Comparison of ENCODE assay signal across 1 cellular context in the genomic region with DNA sequence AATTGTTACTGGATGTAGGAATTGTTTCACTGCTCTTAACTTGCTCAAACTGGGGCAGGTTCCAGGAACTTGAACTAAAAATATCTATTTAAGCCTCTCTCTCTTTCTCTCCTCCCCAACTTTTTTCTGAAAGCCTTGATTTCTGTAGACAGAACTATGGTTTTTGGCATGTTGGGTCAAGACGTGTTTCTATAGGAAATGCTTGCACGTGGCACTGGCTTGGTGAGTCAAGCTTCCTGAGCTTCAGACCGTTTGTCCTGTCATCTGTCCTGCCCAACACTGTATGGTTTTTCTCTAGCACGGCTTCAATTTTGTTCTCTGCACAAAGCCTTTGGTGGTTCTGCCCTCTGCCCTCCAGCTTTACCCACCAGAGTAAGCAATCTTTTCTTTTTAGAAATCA.
TF ChIP-seq lines count a peak whose summit lies in the region.

No MANE protein-coding gene starts in this region.

TF ChIP-seq in WTC11, 78 proteins besides CTCF, POLR2A, EP300 and RAD21 (continued from another document):
- TF ChIP-seq, protein P1, sequence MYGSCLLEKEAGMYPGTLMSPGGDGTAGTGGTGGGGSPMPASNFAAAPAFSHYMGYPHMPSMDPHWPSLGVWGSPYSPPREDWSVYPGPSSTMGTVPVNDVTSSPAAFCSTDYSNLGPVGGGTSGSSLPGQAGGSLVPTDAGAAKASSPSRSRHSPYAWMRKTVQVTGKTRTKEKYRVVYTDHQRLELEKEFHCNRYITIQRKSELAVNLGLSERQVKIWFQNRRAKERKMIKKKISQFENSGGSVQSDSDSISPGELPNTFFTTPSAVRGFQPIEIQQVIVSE (CRISPR knock-in tag; IDR thresholded peaks at IDR 0.05; ENCODE audit: borderline replicate concordance), result no peak
- TF ChIP-seq, protein P2, sequence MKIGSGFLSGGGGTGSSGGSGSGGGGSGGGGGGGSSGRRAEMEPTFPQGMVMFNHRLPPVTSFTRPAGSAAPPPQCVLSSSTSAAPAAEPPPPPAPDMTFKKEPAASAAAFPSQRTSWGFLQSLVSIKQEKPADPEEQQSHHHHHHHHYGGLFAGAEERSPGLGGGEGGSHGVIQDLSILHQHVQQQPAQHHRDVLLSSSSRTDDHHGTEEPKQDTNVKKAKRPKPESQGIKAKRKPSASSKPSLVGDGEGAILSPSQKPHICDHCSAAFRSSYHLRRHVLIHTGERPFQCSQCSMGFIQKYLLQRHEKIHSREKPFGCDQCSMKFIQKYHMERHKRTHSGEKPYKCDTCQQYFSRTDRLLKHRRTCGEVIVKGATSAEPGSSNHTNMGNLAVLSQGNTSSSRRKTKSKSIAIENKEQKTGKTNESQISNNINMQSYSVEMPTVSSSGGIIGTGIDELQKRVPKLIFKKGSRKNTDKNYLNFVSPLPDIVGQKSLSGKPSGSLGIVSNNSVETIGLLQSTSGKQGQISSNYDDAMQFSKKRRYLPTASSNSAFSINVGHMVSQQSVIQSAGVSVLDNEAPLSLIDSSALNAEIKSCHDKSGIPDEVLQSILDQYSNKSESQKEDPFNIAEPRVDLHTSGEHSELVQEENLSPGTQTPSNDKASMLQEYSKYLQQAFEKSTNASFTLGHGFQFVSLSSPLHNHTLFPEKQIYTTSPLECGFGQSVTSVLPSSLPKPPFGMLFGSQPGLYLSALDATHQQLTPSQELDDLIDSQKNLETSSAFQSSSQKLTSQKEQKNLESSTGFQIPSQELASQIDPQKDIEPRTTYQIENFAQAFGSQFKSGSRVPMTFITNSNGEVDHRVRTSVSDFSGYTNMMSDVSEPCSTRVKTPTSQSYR (CRISPR knock-in tag; IDR thresholded peaks at IDR 0.05), result no peak
- TF ChIP-seq TEAD4 (CRISPR knock-in tag; IDR thresholded peaks at IDR 0.05), result no peak
- TF ChIP-seq, protein P3, sequence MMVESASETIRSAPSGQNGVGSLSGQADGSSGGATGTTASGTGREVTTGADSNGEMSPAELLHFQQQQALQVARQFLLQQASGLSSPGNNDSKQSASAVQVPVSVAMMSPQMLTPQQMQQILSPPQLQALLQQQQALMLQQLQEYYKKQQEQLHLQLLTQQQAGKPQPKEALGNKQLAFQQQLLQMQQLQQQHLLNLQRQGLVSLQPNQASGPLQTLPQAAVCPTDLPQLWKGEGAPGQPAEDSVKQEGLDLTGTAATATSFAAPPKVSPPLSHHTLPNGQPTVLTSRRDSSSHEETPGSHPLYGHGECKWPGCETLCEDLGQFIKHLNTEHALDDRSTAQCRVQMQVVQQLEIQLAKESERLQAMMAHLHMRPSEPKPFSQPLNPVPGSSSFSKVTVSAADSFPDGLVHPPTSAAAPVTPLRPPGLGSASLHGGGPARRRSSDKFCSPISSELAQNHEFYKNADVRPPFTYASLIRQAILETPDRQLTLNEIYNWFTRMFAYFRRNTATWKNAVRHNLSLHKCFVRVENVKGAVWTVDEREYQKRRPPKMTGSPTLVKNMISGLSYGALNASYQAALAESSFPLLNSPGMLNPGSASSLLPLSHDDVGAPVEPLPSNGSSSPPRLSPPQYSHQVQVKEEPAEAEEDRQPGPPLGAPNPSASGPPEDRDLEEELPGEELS (CRISPR knock-in tag; IDR thresholded peaks at IDR 0.05), result no peak
- no peak for TF ChIP-seq CBFB (CRISPR knock-in tag; IDR thresholded peaks at IDR 0.05; ENCODE audit: low read depth)
- TF ChIP-seq NFATC4 (CRISPR knock-in tag; IDR thresholded peaks at IDR 0.05), result no peak
- no peak for TF ChIP-seq TEAD1 (CRISPR knock-in tag; IDR thresholded peaks at IDR 0.05)
- TF ChIP-seq, protein P4, sequence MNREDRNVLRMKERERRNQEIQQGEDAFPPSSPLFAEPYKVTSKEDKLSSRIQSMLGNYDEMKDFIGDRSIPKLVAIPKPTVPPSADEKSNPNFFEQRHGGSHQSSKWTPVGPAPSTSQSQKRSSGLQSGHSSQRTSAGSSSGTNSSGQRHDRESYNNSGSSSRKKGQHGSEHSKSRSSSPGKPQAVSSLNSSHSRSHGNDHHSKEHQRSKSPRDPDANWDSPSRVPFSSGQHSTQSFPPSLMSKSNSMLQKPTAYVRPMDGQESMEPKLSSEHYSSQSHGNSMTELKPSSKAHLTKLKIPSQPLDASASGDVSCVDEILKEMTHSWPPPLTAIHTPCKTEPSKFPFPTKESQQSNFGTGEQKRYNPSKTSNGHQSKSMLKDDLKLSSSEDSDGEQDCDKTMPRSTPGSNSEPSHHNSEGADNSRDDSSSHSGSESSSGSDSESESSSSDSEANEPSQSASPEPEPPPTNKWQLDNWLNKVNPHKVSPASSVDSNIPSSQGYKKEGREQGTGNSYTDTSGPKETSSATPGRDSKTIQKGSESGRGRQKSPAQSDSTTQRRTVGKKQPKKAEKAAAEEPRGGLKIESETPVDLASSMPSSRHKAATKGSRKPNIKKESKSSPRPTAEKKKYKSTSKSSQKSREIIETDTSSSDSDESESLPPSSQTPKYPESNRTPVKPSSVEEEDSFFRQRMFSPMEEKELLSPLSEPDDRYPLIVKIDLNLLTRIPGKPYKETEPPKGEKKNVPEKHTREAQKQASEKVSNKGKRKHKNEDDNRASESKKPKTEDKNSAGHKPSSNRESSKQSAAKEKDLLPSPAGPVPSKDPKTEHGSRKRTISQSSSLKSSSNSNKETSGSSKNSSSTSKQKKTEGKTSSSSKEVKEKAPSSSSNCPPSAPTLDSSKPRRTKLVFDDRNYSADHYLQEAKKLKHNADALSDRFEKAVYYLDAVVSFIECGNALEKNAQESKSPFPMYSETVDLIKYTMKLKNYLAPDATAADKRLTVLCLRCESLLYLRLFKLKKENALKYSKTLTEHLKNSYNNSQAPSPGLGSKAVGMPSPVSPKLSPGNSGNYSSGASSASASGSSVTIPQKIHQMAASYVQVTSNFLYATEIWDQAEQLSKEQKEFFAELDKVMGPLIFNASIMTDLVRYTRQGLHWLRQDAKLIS (CRISPR knock-in tag; IDR thresholded peaks at IDR 0.05; ENCODE audit: borderline replicate concordance), result no peak
- TF ChIP-seq ZNF219 (CRISPR knock-in tag; IDR thresholded peaks at IDR 0.05; ENCODE audit: borderline replicate concordance), result no peak
- TF ChIP-seq ZNF423 (CRISPR knock-in tag; IDR thresholded peaks at IDR 0.05), result no peak
- no peak for TF ChIP-seq ZNF671 (CRISPR knock-in tag; IDR thresholded peaks at IDR 0.05)
- TF ChIP-seq, protein P5, sequence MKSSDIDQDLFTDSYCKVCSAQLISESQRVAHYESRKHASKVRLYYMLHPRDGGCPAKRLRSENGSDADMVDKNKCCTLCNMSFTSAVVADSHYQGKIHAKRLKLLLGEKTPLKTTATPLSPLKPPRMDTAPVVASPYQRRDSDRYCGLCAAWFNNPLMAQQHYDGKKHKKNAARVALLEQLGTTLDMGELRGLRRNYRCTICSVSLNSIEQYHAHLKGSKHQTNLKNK (CRISPR knock-in tag; IDR thresholded peaks at IDR 0.05), result no peak
- no peak for TF ChIP-seq RELA (CRISPR knock-in tag; IDR thresholded peaks at IDR 0.05; ENCODE audit: borderline replicate concordance)
